8 cellular contexts compared by ENCODE assay signal in genomic region chr19:54462072-54462712, GRCh38. TPM values are rescaled to one million over a fixed set of nuclear protein-coding genes. Genes with fewer than 3 reads are reported as not detected.
A peak's percentile ranks its signal among the peaks of the same experiment; 100 is the strongest.
DNase-seq lines count a peak whose midpoint lies in the region; ATAC-seq and TF ChIP-seq lines count a peak whose summit lies in the region.

No MANE protein-coding gene starts in this region.

- H3K4me3 ChIP-seq in Peyer's patch, result peak overlapping the region; percentile 61 to 78 (median 70)
- H3K4me3 ChIP-seq in prostate gland, result peak overlapping the region; percentile 50 to 83

- DNase-seq in EL, result peak; percentile 7
- DNase-seq in Peyer's patch, result no peak
- no peak for DNase-seq in epithelial cell of prostate (ENCODE audit: low read depth, low spot score)
- DNase-seq in prostate gland (ENCODE audit: low spot score), result no peak
- no peak for DNase-seq in NCI-H2107 (lab: John Stamatoyannopoulos, UW)
- DNase-seq in CD1c-positive myeloid dendritic cell (ENCODE audit: extremely low spot score), result no peak
- DNase-seq in effector CD8-positive, alpha-beta T cell (lab: John Stamatoyannopoulos, UW), result no peak

- H3K27me3 ChIP-seq in Peyer's patch, result no peaks in the 10 kb centered on the region
- H3K27me3 ChIP-seq in prostate gland (replicated peaks; ENCODE audit: insufficient read depth), result no peaks in the 10 kb centered on the region

- H3K4me1 ChIP-seq in Peyer's patch (peaks cover 3 to 48% (median 14%) of the 10 kb centered on the region in 4 donors), prostate gland (replicated peaks) (peaks cover 6% of the 10 kb centered on the region)

- H3K9me3 ChIP-seq in Peyer's patch (peaks cover 0 to 3% (median 0%) of the 10 kb centered on the region in 4 donors), prostate gland (no peaks in the 10 kb centered on the region)

- no peak for ATAC-seq in GM21360 (IDR thresholded peaks at IDR 0.05; ENCODE audit: unreplicated experiment)

- 75% methylated on average over 17 of the region's 19 CpGs for WGBS in prostate gland

- intact Hi-C loops in prostate gland (cut with DNase I), result no loop called here

- no peak for TF ChIP-seq POLR2A in Peyer's patch (IDR thresholded peaks at IDR 0.05)
- no peak for TF ChIP-seq POLR2A in prostate gland (IDR thresholded peaks at IDR 0.05)

- H3K27ac ChIP-seq in Peyer's patch (peak overlapping the region; percentile 95 to 100 (median 98)), epithelial cell of prostate (peak overlapping the region; percentile 99), prostate gland (peak overlapping the region; percentile 97 to 98)

- TF ChIP-seq CTCF in Peyer's patch (IDR thresholded peaks at IDR 0.05) (no peak), prostate gland (IDR thresholded peaks at IDR 0.05) (no peak)

- peaks cover 0 to 49% (median 6%) of the 10 kb centered on the region in 3 donors for H3K36me3 ChIP-seq in Peyer's patch
- peaks cover 16 to 18% of the 10 kb centered on the region in 2 donors for H3K36me3 ChIP-seq in prostate gland

RNA-seq across cellular contexts. Expression of gene LENG9, which starts 1.4 kb away (rescaled TPM):
- total RNA-seq in Peyer's patch (10 to 100 TPM; 11.0 to 18.9 (median 15.8) TPM), prostate gland (10 to 100 TPM; 18.6 to 22.2 TPM)

RNA-seq across cellular contexts. Expression of gene CDC42EP5, which starts 10.9 kb away (rescaled TPM):
- total RNA-seq in Peyer's patch, result 100 to 1,000 TPM in 1 of 4 donors, 10 to 100 TPM in 3; 38.0 to 133 (median 94.1) TPM
- 100 to 1,000 TPM; 102 to 193 TPM for total RNA-seq in prostate gland

RNA-seq across cellular contexts. Expression of gene LENG8, which starts 13.2 kb away (rescaled TPM):
- 100 to 1,000 TPM; 154 to 481 (median 360) TPM for total RNA-seq in Peyer's patch
- 100 to 1,000 TPM; 111 to 292 TPM for total RNA-seq in prostate gland

RNA-seq across cellular contexts. Expression of gene LAIR2, which starts 40.4 kb away (rescaled TPM):
- total RNA-seq in Peyer's patch, result not detected
- total RNA-seq in prostate gland, result not detected

RNA-seq across cellular contexts. Expression of gene TTYH1, which starts 46.9 kb away (rescaled TPM):
- under 1 TPM in 1 of 4 donors, not detected in 3; 0.35 TPM for total RNA-seq in Peyer's patch
- 100 to 1,000 TPM in 1 of 2 donors, 1 to 10 TPM in 1; 1.8 to 136 TPM for total RNA-seq in prostate gland
